ENCODE assay signal across 20 cellular contexts in genomic region chr1:30446100-30446499, GRCh38.
A peak's percentile ranks its signal among the peaks of the same experiment; 100 is the strongest.
DNase-seq lines count a peak whose midpoint lies in the region; ATAC-seq and TF ChIP-seq lines count a peak whose summit lies in the region.
"Had no signal": no experiment of that assay in that cellular context is flagged by ENCODE, and none has a peak within 500 bp of the region (broad histone marks: within the 10 kb centered on the region; RNA-seq: fewer than 3 reads in every experiment).

No MANE protein-coding gene starts in this region.

- H3K79me1 ChIP-seq in H9 (ENCODE audit: insufficient read depth, low read depth, low read length, poor library complexity, severe bottlenecking) (no peaks in the 10 kb centered on the region), mesenchymal stem cell (replicated peaks; ENCODE audit: low read length, poor library complexity, severe bottlenecking) (no peaks in the 10 kb centered on the region)

- no peak overlapping the region for H3K14ac ChIP-seq in H9 (ENCODE audit: insufficient read depth, low read length)
- no peak overlapping the region for H3K14ac ChIP-seq in mesenchymal stem cell (ENCODE audit: low read length in 2 of 2)

- H3K36me3 ChIP-seq in endodermal cell (ENCODE audit: control insufficient read depth, insufficient read depth, low read length) (no peaks in the 10 kb centered on the region), prostate gland (no peaks in the 10 kb centered on the region), mesenchymal stem cell (ENCODE audit: control insufficient read depth in 1 of 2, insufficient read depth in 2 of 2, low read depth in 1 of 2, low read length in 2 of 2) (no peaks in the 10 kb centered on the region)

- H3K4me1 ChIP-seq in H9 (ENCODE audit: insufficient read depth, low read length): no peaks in the 10 kb centered on the region
- H3K4me1 ChIP-seq in endodermal cell (ENCODE audit: control insufficient read depth, insufficient read depth, low read length): no peaks in the 10 kb centered on the region
- no peaks in the 10 kb centered on the region for H3K4me1 ChIP-seq in prostate gland (replicated peaks)
- no peaks in the 10 kb centered on the region for H3K4me1 ChIP-seq in mesenchymal stem cell (ENCODE audit: control insufficient read depth, insufficient read depth, low read depth, low read length)
- H3K4me1 ChIP-seq: Caco-2 had no signal

- H2BK12ac ChIP-seq in H9 (ENCODE audit: insufficient read length, low read depth, low read length) (no peak overlapping the region), mesenchymal stem cell (ENCODE audit: low read length in 2 of 2) (no peak overlapping the region)

- no peak overlapping the region for H2AK5ac ChIP-seq in H9 (ENCODE audit: insufficient read length, low read length)
- no peak overlapping the region for H2AK5ac ChIP-seq in mesenchymal stem cell (ENCODE audit: low read length, severe bottlenecking)

- H4K91ac ChIP-seq in H9 (ENCODE audit: insufficient read length, low read depth, low read length): no peak overlapping the region
- no peak overlapping the region for H4K91ac ChIP-seq in mesenchymal stem cell (ENCODE audit: low read length)

- H3K36me3 Mint-ChIP-seq in H9 (ENCODE audit: insufficient read depth in 1 of 3, low read depth in 3 of 3): no peaks in the 10 kb centered on the region
- H3K36me3 Mint-ChIP-seq in endodermal cell (ENCODE audit: low read depth): no peaks in the 10 kb centered on the region
- H3K36me3 Mint-ChIP-seq: CD14-positive monocyte had no signal

- H3K23ac ChIP-seq in H9 (ENCODE audit: insufficient read length, low read depth, low read length) (no peak overlapping the region), mesenchymal stem cell (ENCODE audit: low read length in 2 of 2) (no peak overlapping the region)

- H3K18ac ChIP-seq in H9 (ENCODE audit: insufficient read length, low read depth, low read length) (no peak overlapping the region), mesenchymal stem cell (ENCODE audit: low read depth in 1 of 2, low read length in 2 of 2) (no peak overlapping the region)

- H3K4me2 ChIP-seq in H9 (ENCODE audit: insufficient read depth, insufficient read length, low read length) (no peak overlapping the region), mesenchymal stem cell (ENCODE audit: low read length, poor library complexity, severe bottlenecking) (no peak overlapping the region)

- no peak overlapping the region for H2BK20ac ChIP-seq in H9 (ENCODE audit: low read depth, low read length, poor library complexity, severe bottlenecking)

- H3K4me3 ChIP-seq in endodermal cell (ENCODE audit: low read length) (no peak overlapping the region), prostate gland (no peak overlapping the region), mesenchymal stem cell (ENCODE audit: insufficient read depth in 1 of 2, low read depth in 1 of 2, low read length in 2 of 2) (no peak overlapping the region)

- no peaks in the 10 kb centered on the region for H3K23me2 ChIP-seq in H9 (ENCODE audit: insufficient read length, low read depth, low read length, poor library complexity, severe bottlenecking)

- no peaks in the 10 kb centered on the region for H3K9me3 ChIP-seq in H9 (ENCODE audit: control insufficient read depth, low read depth, low read length)
- no peaks in the 10 kb centered on the region for H3K9me3 ChIP-seq in endodermal cell (ENCODE audit: control insufficient read depth, low read length)
- H3K9me3 ChIP-seq in prostate gland: no peaks in the 10 kb centered on the region
- H3K9me3 ChIP-seq in mesenchymal stem cell (ENCODE audit: control insufficient read depth, low read length): no peaks in the 10 kb centered on the region
- H3K9me3 ChIP-seq: Caco-2 had no signal

- TF ChIP-seq CTCF in H9 (conservative IDR thresholded peaks at IDR 0.05) (no peak), endodermal cell (conservative IDR thresholded peaks at IDR 0.05) (no peak), prostate gland (IDR thresholded peaks at IDR 0.05) (no peak)

- H3K27ac ChIP-seq in H9 (ENCODE audit: insufficient read length, low read depth, low read length) (no peak overlapping the region), endodermal cell (ENCODE audit: low read depth, low read length) (no peak overlapping the region), prostate gland (no peak overlapping the region), mesenchymal stem cell (ENCODE audit: low read length, poor library complexity, severe bottlenecking) (no peak overlapping the region)

- DNase-seq in D341Med (ENCODE audit: low spot score): peak; percentile 2
- DNase-seq in H9: peak; percentile 17
- peak; percentile 34 for DNase-seq in endodermal cell
- DNase-seq in posterior vena cava (ENCODE audit: low spot score): peak; percentile 58
- DNase-seq in prostate gland (ENCODE audit: low spot score): no peak
- DNase-seq in mesenchymal stem cell: no peak
- DNase-seq: AML-193, Caco-2, EL, HCEC 1CT, KG1, NCI-H1436, NCI-H2029, NCI-H2171 treated with DMSO at 0.1 percent for 48 hours, NCI-H510A, NCI-H82 had no signal

- TF ChIP-seq POLR2A in prostate gland (IDR thresholded peaks at IDR 0.05): no peak

- H3K4me3 Mint-ChIP-seq in H9 (no peak overlapping the region), endodermal cell (no peak overlapping the region)
- H3K4me3 Mint-ChIP-seq: CD14-positive monocyte had no signal

- H2BK5ac ChIP-seq in H9 (ENCODE audit: insufficient read length, low read length) (no peak overlapping the region), mesenchymal stem cell (ENCODE audit: low read depth, low read length, poor library complexity, severe bottlenecking) (no peak overlapping the region)

- H2BK120ac ChIP-seq in H9 (ENCODE audit: low read depth, low read length, poor library complexity, severe bottlenecking): no peak overlapping the region
- H2BK120ac ChIP-seq in mesenchymal stem cell (ENCODE audit: low read depth, low read length): no peak overlapping the region

- H3K56ac ChIP-seq in H9 (ENCODE audit: insufficient read length, low read depth, low read length): no peak overlapping the region

- no peak overlapping the region for H3K27ac Mint-ChIP-seq in H9
- H3K27ac Mint-ChIP-seq in endodermal cell: no peak overlapping the region
- H3K27ac Mint-ChIP-seq: CD14-positive monocyte had no signal

- H2BK15ac ChIP-seq in H9 (ENCODE audit: low read depth, low read length) (no peak overlapping the region), mesenchymal stem cell (ENCODE audit: low read depth, poor library complexity, severe bottlenecking) (no peak overlapping the region)

- no peak overlapping the region for H3K4ac ChIP-seq in H9 (ENCODE audit: low read depth, low read length)
- no peak overlapping the region for H3K4ac ChIP-seq in mesenchymal stem cell (ENCODE audit: low read depth in 1 of 2, low read length in 2 of 2)

- ATAC-seq in HG02981 (IDR thresholded peaks at IDR 0.05; ENCODE audit: unreplicated experiment): no peak
- ATAC-seq in HG03565 (IDR thresholded peaks at IDR 0.05; ENCODE audit: unreplicated experiment): no peak
- ATAC-seq: Right ventricle myocardium inferior had no signal

- H2AFZ ChIP-seq in H9 (ENCODE audit: low read length) (no peak overlapping the region), mesenchymal stem cell (ENCODE audit: low read depth, low read length) (no peak overlapping the region)

- no CpG with 5 or more reads among the region's 11 CpGs for WGBS in H9 (ENCODE audit: extremely low coverage, insufficient read length, low lambda C conversion rate)
- WGBS in endodermal cell (ENCODE audit: insufficient coverage in 1 of 2, insufficient read length in 1 of 2), 2 experiments: 87 to 90% methylated on average over 9 to 11 of the region's 11 CpGs
- WGBS in prostate gland: 72% methylated on average over 11 of the region's 11 CpGs
- 73% methylated on average over 11 of the region's 11 CpGs for WGBS in mesenchymal stem cell

- peaks cover 3% of the 10 kb centered on the region in 2 experiments; a peak in 3 of 5 replicates for H3K9me3 Mint-ChIP-seq in H9
- H3K9me3 Mint-ChIP-seq in endodermal cell: peaks cover 2% of the 10 kb centered on the region
- H3K9me3 Mint-ChIP-seq: CD14-positive monocyte had no signal

- H3K4me1 Mint-ChIP-seq in H9: peaks cover 0 to 3% of the 10 kb centered on the region in 2 experiments; a peak in 1 of 4 replicates
- H3K4me1 Mint-ChIP-seq in endodermal cell: no peaks in the 10 kb centered on the region
- H3K4me1 Mint-ChIP-seq: CD14-positive monocyte had no signal

- H4K8ac ChIP-seq in H9 (replicated peaks; ENCODE audit: insufficient read length, low read depth, low read length) (no peak overlapping the region), mesenchymal stem cell (ENCODE audit: low read length) (no peak overlapping the region)

- peaks cover 3% of the 10 kb centered on the region for H3K27me3 Mint-ChIP-seq in H9 (ENCODE audit: low read depth)
- peaks cover 1% of the 10 kb centered on the region for H3K27me3 Mint-ChIP-seq in endodermal cell (ENCODE audit: insufficient read depth)

- H3T11ph ChIP-seq in H9 (ENCODE audit: low read length): no peak overlapping the region

- H4K5ac ChIP-seq in H9 (ENCODE audit: insufficient read length, low read depth, low read length): no peak overlapping the region

- H3K27me3 ChIP-seq in H9 (ENCODE audit: insufficient read depth, low read length): no peaks in the 10 kb centered on the region
- H3K27me3 ChIP-seq in endodermal cell (ENCODE audit: control insufficient read depth, insufficient read depth, low read length, poor library complexity, severe bottlenecking): no peaks in the 10 kb centered on the region
- H3K27me3 ChIP-seq in prostate gland (replicated peaks; ENCODE audit: insufficient read depth): no peaks in the 10 kb centered on the region
- peaks cover 0 to 10% of the 10 kb centered on the region in 2 experiments for H3K27me3 ChIP-seq in mesenchymal stem cell (ENCODE audit: control insufficient read depth in 1 of 2, insufficient read depth in 1 of 2, low read length in 2 of 2)

- H3K9ac ChIP-seq in H9 (ENCODE audit: extremely low read depth, insufficient read length, low read length): no peak overlapping the region
- H3K9ac ChIP-seq in endodermal cell (ENCODE audit: extremely low read depth, low read length, poor library complexity, severe bottlenecking): no peak overlapping the region
- no peak overlapping the region for H3K9ac ChIP-seq in mesenchymal stem cell (ENCODE audit: low read length)

- H4K20me1 ChIP-seq in H9 (ENCODE audit: control insufficient read depth, insufficient read depth, insufficient read length): no peaks in the 10 kb centered on the region

- no peaks in the 10 kb centered on the region for H3K79me2 ChIP-seq in H9 (ENCODE audit: insufficient read depth, low read length)

- intact Hi-C loops in posterior vena cava (cut with DNase I) (no loop called here), prostate gland (cut with DNase I) (no loop called here)

Comparison
In these comparisons a context has a peak if more than half of its experiments do, and no peak if none do; other contexts are left out.
1. DNase-seq: peak in D341Med (single experiment), H9 (single experiment), endodermal cell (single experiment) and posterior vena cava (single experiment); none in prostate gland (single experiment) and mesenchymal stem cell (single experiment).